8 cellular contexts compared by ENCODE assay signal in genomic region chr18:21740474-21740723, GRCh38. TPM values are rescaled to one million over a fixed set of nuclear protein-coding genes. Genes with fewer than 3 reads are reported as not detected.
A peak's percentile ranks its signal among the peaks of the same experiment; 100 is the strongest.
DNase-seq lines count a peak whose midpoint lies in the region; ATAC-seq, FAIRE-seq and TF ChIP-seq lines count a peak whose summit lies in the region.

No MANE protein-coding gene starts in this region.

- H3K27ac ChIP-seq in A549 (peak overlapping the region; percentile 94 to 100), iPS-20b (ENCODE audit: low read length) (no peak overlapping the region)

- in situ Hi-C loops in astrocyte of the spinal cord (cut with HindIII; ENCODE audit: low sequenced_read_pairs) = no loop called here

- POLR2A ChIA-PET in A549 (lab: Yijun Ruan, JAX) = interaction anchor here (1.5 to 1.8 kb wide), 3 partner anchors 11 to 140 kb away, joined by 3 to 17 read pairs (median 9); partner anchors contain the start of genes ABHD3 and ESCO1

- H3K9ac ChIP-seq in iPS-20b (ENCODE audit: low read depth, low read length) = peak overlapping the region; percentile 94; the same call in 1 of the 2 replicates

- no peak for TF ChIP-seq EP300 in A549 (IDR thresholded peaks at IDR 0.05)

- 1% methylated on average over 10 of the region's 14 CpGs for WGBS in A549 (ENCODE audit: missing lambda C conversion rate)

- H3K36me3 ChIP-seq in iPS-20b (ENCODE audit: insufficient read depth, low read depth, low read length) = no peaks in the 10 kb centered on the region

- DNase-seq in A549 (ENCODE audit: low read depth in 1 of 2, low spot score in 1 of 2) (peak; percentile 65 to 93), RKO (ENCODE audit: low spot score) (peak; percentile 96), astrocyte of the spinal cord (ENCODE audit: low read depth, low spot score) (no peak), cortex of kidney (lab: John Stamatoyannopoulos, UW) (no peak)
- DNase-seq in stimulated activated CD4-positive, alpha-beta T cell treated with anti-CD3 and anti-CD28 coated beads, Interleukin-15, amount 100 ng/mL, for 1 hour (ENCODE audit: low read depth in 1 of 2, low spot score in 1 of 2) = peak; percentile 98 to 99

- ATAC-seq in A549 (peak; percentile 96 to 99), GM18517 (IDR thresholded peaks at IDR 0.05; ENCODE audit: unreplicated experiment) (peak; percentile 96), HG03025 (IDR thresholded peaks at IDR 0.05; ENCODE audit: low FRiP score, unreplicated experiment) (peak; percentile 94)

- no peak for TF ChIP-seq POLR2A in A549 (IDR thresholded peaks at IDR 0.05; ENCODE audit: low read length)

- FAIRE-seq in A549 (lab: Jason Lieb, UNC) = no peak

- no peaks in the 10 kb centered on the region for H3K27me3 ChIP-seq in iPS-20b (ENCODE audit: insufficient read depth, low read length)

- peak overlapping the region; percentile 69 for H3K4me2 ChIP-seq in A549

- no peak for TF ChIP-seq RAD21 in A549 (conservative IDR thresholded peaks at IDR 0.05 in 1 of 2, IDR thresholded peaks at IDR 0.05 in 1 of 2)

- H3K9me3 ChIP-seq in A549 (no peaks in the 10 kb centered on the region), iPS-20b (ENCODE audit: insufficient read depth, low read depth, low read length) (no peaks in the 10 kb centered on the region)

- H3K4me3 ChIP-seq in A549 = peak overlapping the region; percentile 92
- H3K4me3 ChIP-seq in astrocyte of the spinal cord (ENCODE audit: low read depth, low read length) = peak overlapping the region; percentile 83
- H3K4me3 ChIP-seq in iPS-20b (ENCODE audit: low read length) = peak overlapping the region; percentile 87; the same call in 1 of the 2 replicates

- TF ChIP-seq CTCF in A549 (IDR thresholded peaks at IDR 0.05) (no peak), astrocyte of the spinal cord (IDR thresholded peaks at IDR 0.05; ENCODE audit: low read depth, low read length) (no peak)

- H3K4me1 ChIP-seq in A549 (peaks cover 8% of the 10 kb centered on the region; the same call in 2 of the 3 replicates), iPS-20b (ENCODE audit: insufficient read depth, low read length) (peaks cover 8% of the 10 kb centered on the region; the same call in 1 of the 2 replicates)

- CTCF ChIA-PET in A549 (lab: Yijun Ruan, JAX) = interaction anchor here (0.9 kb wide), 2 partner anchors 12 to 36 kb away, joined by 3 to 4 read pairs; partner anchors contain the start of gene ABHD3

TF ChIP-seq in A549, 52 proteins besides CTCF, POLR2A, EP300 and RAD21:
- TF ChIP-seq, protein P1, sequence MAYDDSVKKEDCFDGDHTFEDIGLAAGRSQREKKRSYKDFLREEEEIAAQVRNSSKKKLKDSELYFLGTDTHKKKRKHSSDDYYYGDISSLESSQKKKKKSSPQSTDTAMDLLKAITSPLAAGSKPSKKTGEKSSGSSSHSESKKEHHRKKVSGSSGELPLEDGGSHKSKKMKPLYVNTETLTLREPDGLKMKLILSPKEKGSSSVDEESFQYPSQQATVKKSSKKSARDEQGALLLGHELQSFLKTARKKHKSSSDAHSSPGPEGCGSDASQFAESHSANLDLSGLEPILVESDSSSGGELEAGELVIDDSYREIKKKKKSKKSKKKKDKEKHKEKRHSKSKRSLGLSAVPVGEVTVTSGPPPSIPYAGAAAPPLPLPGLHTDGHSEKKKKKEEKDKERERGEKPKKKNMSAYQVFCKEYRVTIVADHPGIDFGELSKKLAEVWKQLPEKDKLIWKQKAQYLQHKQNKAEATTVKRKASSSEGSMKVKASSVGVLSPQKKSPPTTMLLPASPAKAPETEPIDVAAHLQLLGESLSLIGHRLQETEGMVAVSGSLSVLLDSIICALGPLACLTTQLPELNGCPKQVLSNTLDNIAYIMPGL (CRISPR knock-in tag; IDR thresholded peaks at IDR 0.05; ENCODE audit: borderline replicate concordance) = no peak
- TF ChIP-seq RFX5 (IDR thresholded peaks at IDR 0.05) = no peak
- no peak for TF ChIP-seq RARB (CRISPR knock-in tag; IDR thresholded peaks at IDR 0.05)
- TF ChIP-seq, protein P2, sequence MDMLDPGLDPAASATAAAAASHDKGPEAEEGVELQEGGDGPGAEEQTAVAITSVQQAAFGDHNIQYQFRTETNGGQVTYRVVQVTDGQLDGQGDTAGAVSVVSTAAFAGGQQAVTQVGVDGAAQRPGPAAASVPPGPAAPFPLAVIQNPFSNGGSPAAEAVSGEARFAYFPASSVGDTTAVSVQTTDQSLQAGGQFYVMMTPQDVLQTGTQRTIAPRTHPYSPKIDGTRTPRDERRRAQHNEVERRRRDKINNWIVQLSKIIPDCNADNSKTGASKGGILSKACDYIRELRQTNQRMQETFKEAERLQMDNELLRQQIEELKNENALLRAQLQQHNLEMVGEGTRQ (IDR thresholded peaks at IDR 0.05) = peak; percentile 45; the same call in 1 of the 2 replicates
- TF ChIP-seq, protein P3, sequence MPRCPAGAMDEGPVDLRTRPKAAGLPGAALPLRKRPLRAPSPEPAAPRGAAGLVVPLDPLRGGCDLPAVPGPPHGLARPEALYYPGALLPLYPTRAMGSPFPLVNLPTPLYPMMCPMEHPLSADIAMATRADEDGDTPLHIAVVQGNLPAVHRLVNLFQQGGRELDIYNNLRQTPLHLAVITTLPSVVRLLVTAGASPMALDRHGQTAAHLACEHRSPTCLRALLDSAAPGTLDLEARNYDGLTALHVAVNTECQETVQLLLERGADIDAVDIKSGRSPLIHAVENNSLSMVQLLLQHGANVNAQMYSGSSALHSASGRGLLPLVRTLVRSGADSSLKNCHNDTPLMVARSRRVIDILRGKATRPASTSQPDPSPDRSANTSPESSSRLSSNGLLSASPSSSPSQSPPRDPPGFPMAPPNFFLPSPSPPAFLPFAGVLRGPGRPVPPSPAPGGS (IDR thresholded peaks at IDR 0.05) = 0 out of 3 replicates have a peak, but pooled peaks have one; percentile 10

RNA-seq across cellular contexts. Expression of gene MIB1, which starts 0.2 kb away (rescaled TPM):
- polyA plus RNA-seq in A549 (2011; rRNA removed) (20.3 and 22.2 TPM in 2 replicates), A549 (2017; fragmentation: RNase III; extraction: RNeasy Plus Mini Kit Qiagen cat#74134 plus additional on column Dnase treatment) (8.4 to 9.7 TPM (median 9.6 TPM) in 3 replicates)
- 1.8 and 2.0 TPM in 2 replicates for polyA plus RNA-seq in A549 (2012; cell fraction: cytosol; rRNA removed)
- 1.5 and 2.3 TPM in 2 replicates for polyA plus RNA-seq in A549 (2012; cell fraction: nucleus; rRNA removed)
- polyA minus RNA-seq in A549 (2011; rRNA and poly(A)+ RNA removed) = 51.8 and 53.5 TPM in 2 replicates

RNA-seq across cellular contexts. Expression of gene ABHD3, which starts 35.8 kb away (rescaled TPM):
- polyA plus RNA-seq in A549 (2011; rRNA removed) = 24.4 and 24.7 TPM in 2 replicates
- 14.5 and 15.6 TPM in 2 replicates for polyA plus RNA-seq in A549 (2012; cell fraction: cytosol; rRNA removed)
- 15.9 and 21.2 TPM in 2 replicates for polyA plus RNA-seq in A549 (2012; cell fraction: nucleus; rRNA removed)
- polyA plus RNA-seq in A549 (2017; fragmentation: RNase III; extraction: RNeasy Plus Mini Kit Qiagen cat#74134 plus additional on column Dnase treatment) = 20.9 to 28.0 TPM (median 23.7 TPM) in 3 replicates
- 10.6 and 14.1 TPM in 2 replicates for polyA minus RNA-seq in A549 (2011; rRNA and poly(A)+ RNA removed)

Comparison
In these comparisons a context has a peak if more than half of its experiments do, and no peak if none do; other contexts are left out.
1. DNase-seq: peak in A549 (2 of 2), RKO (single experiment) and stimulated activated CD4-positive, alpha-beta T cell treated with anti-CD3 and anti-CD28 coated beads, Interleukin-15, amount 100 ng/mL, for 1 hour (2 of 2); none in astrocyte of the spinal cord (single experiment) and cortex of kidney (single experiment).
2. Peak in every context shown above with its lines, with median percentiles within 50 percentile points of each other: ATAC-seq and H3K4me3 ChIP-seq.